ENCODE assay signal across 1 cellular context in the genomic region with DNA sequence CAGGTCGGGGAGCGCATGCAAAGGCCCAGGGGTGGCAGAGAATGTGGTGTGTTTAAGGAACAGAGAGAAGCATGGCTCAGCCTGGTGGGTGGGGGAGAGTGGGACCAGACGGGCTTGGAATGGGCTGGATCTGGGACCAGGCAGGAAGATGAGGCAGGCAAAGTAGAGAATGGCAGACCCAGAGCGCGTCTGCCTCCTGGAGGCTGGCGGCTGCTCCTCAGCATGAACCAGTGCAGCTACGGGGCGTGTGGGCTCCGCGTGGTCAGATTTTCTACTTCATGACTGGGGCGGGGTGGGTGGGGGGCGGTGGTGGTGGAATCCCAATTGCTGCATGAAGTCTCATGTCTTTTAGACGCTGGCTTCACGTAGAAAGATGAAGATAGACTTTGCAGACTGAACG.
TF ChIP-seq lines count a peak whose summit lies in the region.

No MANE protein-coding gene starts in this region.

TF ChIP-seq in H1, 55 proteins besides CTCF, POLR2A, EP300 and RAD21 (continued from another document):
- peak; percentile 24; the same call in 1 of the 2 replicates for TF ChIP-seq MAX (IDR thresholded peaks at IDR 0.05)
- TF ChIP-seq RNF2 (IDR thresholded peaks at IDR 0.05; ENCODE audit: borderline replicate concordance, low read depth, low read length, missing control alignments, poor library complexity, severe bottlenecking) = no peak
- no peak for TF ChIP-seq POU5F1 (IDR thresholded peaks at IDR 0.05; ENCODE audit: low read depth, low read length)
- no peak for TF ChIP-seq SAP30 (IDR thresholded peaks at IDR 0.05; ENCODE audit: insufficient read depth, insufficient replicate concordance, low read length)
- TF ChIP-seq BACH1 (IDR thresholded peaks at IDR 0.05; ENCODE audit: low read length) = no peak
